14 cellular contexts compared by ENCODE assay signal in the genomic region with DNA sequence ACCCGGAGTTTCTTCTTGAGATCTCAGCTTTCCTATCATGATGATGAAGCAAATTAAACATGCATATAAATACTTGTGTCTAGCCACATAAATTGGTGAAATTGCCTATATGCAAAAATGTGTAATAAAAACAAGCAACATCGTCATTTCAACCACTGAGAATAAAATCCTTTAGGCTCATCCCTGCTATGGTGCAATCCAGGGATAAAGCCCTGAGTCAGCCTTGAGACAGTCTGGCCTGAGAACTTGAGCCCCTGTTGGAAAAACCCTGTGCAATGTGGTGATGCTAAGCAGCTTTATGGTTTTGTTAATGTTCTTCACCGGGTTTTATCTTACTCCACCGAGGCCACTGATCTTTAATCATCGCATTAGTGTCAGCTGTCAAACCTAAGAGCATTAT.
A peak's percentile ranks its signal among the peaks of the same experiment; 100 is the strongest.
DNase-seq lines count a peak whose midpoint lies in the region; ATAC-seq, FAIRE-seq and TF ChIP-seq lines count a peak whose summit lies in the region.
"Had no signal": no experiment of that assay in that cellular context is flagged by ENCODE, and none has a peak within 500 bp of the region (broad histone marks: within the 10 kb centered on the region; RNA-seq: fewer than 3 reads in every experiment).

No MANE protein-coding gene starts in this region.

- H3K9me3 ChIP-seq in psoas muscle: no peaks in the 10 kb centered on the region
- H3K9me3 ChIP-seq: thoracic aorta had no signal

- no peaks in the 10 kb centered on the region for H3K36me3 ChIP-seq in psoas muscle (ENCODE audit: insufficient read depth in 1 of 2, low read depth in 1 of 2)
- H3K36me3 ChIP-seq: thoracic aorta had no signal

- H3K4me1 Mint-ChIP-seq in chondrocyte (ENCODE audit: low read depth): peaks cover 10% of the 10 kb centered on the region

- peak; percentile 82 for DNase-seq in GM03348 (ENCODE audit: low spot score)
- DNase-seq in RCC 7860 (ENCODE audit: low spot score): peak; percentile 28
- DNase-seq in fibroblast of mammary gland (ENCODE audit: low read depth): peak; percentile 95
- no peak for DNase-seq in psoas muscle
- no peak for DNase-seq in activated effector memory CD4-positive, alpha-beta T cell treated with Interleukin-2 at 50 U/mL for 16 hours
- no peak for DNase-seq in chondrocyte (ENCODE audit: low spot score)
- DNase-seq: activated CD8-positive, alpha-beta memory T cell treated with anti-CD3 and anti-CD28 coated beads, Interleukin-2, amount 50 U/mL, for 4 hours; COR-L47; NCI-H1092 treated with DMSO at 0.1 percent for 48 hours; NCI-H510A treated with DMSO at 0.1 percent for 48 hours had no signal

- H3K4me3 Mint-ChIP-seq in chondrocyte (ENCODE audit: unreplicated experiment): no peak overlapping the region

- H3K27ac Mint-ChIP-seq in chondrocyte (ENCODE audit: unreplicated experiment): no peak overlapping the region

- no peaks in the 10 kb centered on the region for H3K4me1 ChIP-seq in psoas muscle

- H3K4me3 ChIP-seq in fibroblast of mammary gland (ENCODE audit: control insufficient read depth, low read depth, low read length): no peak overlapping the region
- no peak overlapping the region for H3K4me3 ChIP-seq in psoas muscle
- H3K4me3 ChIP-seq: thoracic aorta had no signal

- no peak overlapping the region for H3K27ac ChIP-seq in psoas muscle
- H3K27ac ChIP-seq: thoracic aorta had no signal

- no peaks in the 10 kb centered on the region for H3K9me3 Mint-ChIP-seq in chondrocyte (ENCODE audit: low read depth)

- 35 to 51% (median 39%) methylated on average over 5 of the region's 5 CpGs for WGBS in psoas muscle, 3 donors

- ATAC-seq in psoas muscle: peak; percentile 65 to 94 (median 78)
- ATAC-seq in GM18505 (IDR thresholded peaks at IDR 0.05; ENCODE audit: unreplicated experiment): no peak
- ATAC-seq in HG03097 (IDR thresholded peaks at IDR 0.05; ENCODE audit: low FRiP score, unreplicated experiment): no peak

- H3K27me3 ChIP-seq in psoas muscle (ENCODE audit: insufficient read depth in 3 of 3, low read length in 2 of 3): no peaks in the 10 kb centered on the region

- intact Hi-C loops in psoas muscle (cut with DNase I): no loop called here

- H3K27me3 Mint-ChIP-seq in chondrocyte (ENCODE audit: low read depth): no peaks in the 10 kb centered on the region

- no peaks in the 10 kb centered on the region for H3K36me3 Mint-ChIP-seq in chondrocyte (ENCODE audit: low read depth)

- no peak for TF ChIP-seq POLR2A in GM18505 (IDR thresholded peaks at IDR 0.05; ENCODE audit: borderline replicate concordance, extremely low read depth, insufficient read depth, insufficient read length)

- TF ChIP-seq CTCF in fibroblast of mammary gland (conservative IDR thresholded peaks at IDR 0.05; ENCODE audit: control insufficient read depth, insufficient read depth, low read depth, low read length) (no peak), psoas muscle (IDR thresholded peaks at IDR 0.05) (no peak), chondrocyte (IDR thresholded peaks at IDR 0.05) (no peak)

- peak; percentile 22 for FAIRE-seq in RCC 7860 (lab: Jason Lieb, UNC)
- FAIRE-seq: GM19239 had no signal

Comparison
In these comparisons a context has a peak if more than half of its experiments do, and no peak if none do; other contexts are left out.
1. DNase-seq: peak in GM03348 (single experiment), RCC 7860 (single experiment) and fibroblast of mammary gland (single experiment); none in psoas muscle (0 of 2), activated effector memory CD4-positive, alpha-beta T cell treated with Interleukin-2 at 50 U/mL for 16 hours (single experiment) and chondrocyte (single experiment).
2. ATAC-seq: peak in psoas muscle (4 of 4); none in GM18505 (single experiment) and HG03097 (single experiment).